18 cellular contexts compared by ENCODE assay signal in genomic region chr1:63632110-63632509, GRCh38. TPM values are rescaled to one million over a fixed set of nuclear protein-coding genes. Genes with fewer than 3 reads are reported as not detected.
DNase-seq lines count a peak whose midpoint lies in the region; ATAC-seq lines count a peak whose summit lies in the region.
"Had no signal": no experiment of that assay in that cellular context is flagged by ENCODE, and none has a peak within 500 bp of the region (broad histone marks: within the 10 kb centered on the region; RNA-seq: fewer than 3 reads in every experiment).

No MANE protein-coding gene starts in this region.

- intact Hi-C loops in right cardiac atrium (cut with DNase I), result no loop called here

- peak overlapping the region; percentile 8 for H3K9ac ChIP-seq in adipocyte (ENCODE audit: low read length)

- H3K9me3 ChIP-seq in adipocyte (ENCODE audit: control insufficient read depth, low read length) (no peaks in the 10 kb centered on the region), right cardiac atrium (ENCODE audit: control insufficient read depth, low read length) (no peaks in the 10 kb centered on the region)
- H3K9me3 ChIP-seq: BE2C, Peyer's patch, SJSA1 had no signal

- H3K36me3 Mint-ChIP-seq in activated T-cell treated with anti-CD3 and anti-CD28 coated beads, Interleukin-2, amount 50 U/mL, for 72 hours (ENCODE audit: insufficient read depth in 2 of 2), result peaks cover 0 to 9% of the 10 kb centered on the region in 2 donors
- H3K36me3 Mint-ChIP-seq in activated T-cell treated with anti-CD3 and anti-CD28 coated beads, Interleukin-2, amount 50 U/mL, for 24 hours (ENCODE audit: low read depth), result peaks cover 83% of the 10 kb centered on the region

- H3K4me1 ChIP-seq in adipocyte (ENCODE audit: control insufficient read depth, insufficient read depth, low read length) (peaks cover 49% of the 10 kb centered on the region), right cardiac atrium (ENCODE audit: control insufficient read depth, insufficient read depth, low read length) (no peaks in the 10 kb centered on the region)
- H3K4me1 ChIP-seq: BE2C, Peyer's patch had no signal

- peak; percentile 53 to 68 for ATAC-seq in activated T-cell treated with anti-CD3 and anti-CD28 coated beads, Interleukin-2, amount 50 U/mL, for 72 hours (replicated peaks in 1 of 2)
- ATAC-seq in stimulated activated naive CD8-positive, alpha-beta T cell treated with anti-CD3 and anti-CD28 coated beads, Interleukin-15, amount 100 ng/mL, for 72 hours, result peak; percentile 76
- no peak for ATAC-seq in right cardiac atrium

- WGBS in right cardiac atrium, result 82% methylated on average over 5 of the region's 5 CpGs

- peaks cover 11% of the 10 kb centered on the region for H3K4me1 Mint-ChIP-seq in activated T-cell treated with anti-CD3 and anti-CD28 coated beads, Interleukin-2, amount 50 U/mL, for 72 hours (ENCODE audit: low read depth)
- H3K4me1 Mint-ChIP-seq in activated T-cell treated with anti-CD3 and anti-CD28 coated beads, Interleukin-2, amount 50 U/mL, for 24 hours (ENCODE audit: low read depth), result peaks cover 4% of the 10 kb centered on the region
- H3K4me1 Mint-ChIP-seq in stimulated activated naive CD8-positive, alpha-beta T cell treated with anti-CD3 and anti-CD28 coated beads, Interleukin-15, amount 100 ng/mL, for 72 hours, result peaks cover 12% of the 10 kb centered on the region

- H3K4me3 ChIP-seq in adipocyte (ENCODE audit: low read length), result no peak overlapping the region
- H3K4me3 ChIP-seq in right cardiac atrium (ENCODE audit: low read length), result no peak overlapping the region
- H3K4me3 ChIP-seq: Peyer's patch, SJSA1 had no signal

- H3K4me3 Mint-ChIP-seq in activated T-cell treated with anti-CD3 and anti-CD28 coated beads, Interleukin-2, amount 50 U/mL, for 72 hours, result no peak overlapping the region
- H3K4me3 Mint-ChIP-seq in activated T-cell treated with anti-CD3 and anti-CD28 coated beads, Interleukin-2, amount 50 U/mL, for 24 hours, result no peak overlapping the region
- H3K4me3 Mint-ChIP-seq in stimulated activated naive CD8-positive, alpha-beta T cell treated with anti-CD3 and anti-CD28 coated beads, Interleukin-15, amount 100 ng/mL, for 72 hours, result no peak overlapping the region

- no peak overlapping the region for H3K27ac Mint-ChIP-seq in activated T-cell treated with anti-CD3 and anti-CD28 coated beads, Interleukin-2, amount 50 U/mL, for 72 hours
- H3K27ac Mint-ChIP-seq in activated T-cell treated with anti-CD3 and anti-CD28 coated beads, Interleukin-2, amount 50 U/mL, for 24 hours, result no peak overlapping the region
- peak overlapping the region in 1 of 2 donors; percentile 44 for H3K27ac Mint-ChIP-seq in stimulated activated naive CD8-positive, alpha-beta T cell treated with anti-CD3 and anti-CD28 coated beads, Interleukin-15, amount 100 ng/mL, for 72 hours

- H3K27ac ChIP-seq in right cardiac atrium (ENCODE audit: low read length), result no peak overlapping the region
- H3K27ac ChIP-seq: Peyer's patch, SJSA1 had no signal

- H3K36me3 ChIP-seq in adipocyte (ENCODE audit: control insufficient read depth, insufficient read depth, low read length, severe bottlenecking), result peaks cover 76% of the 10 kb centered on the region
- H3K36me3 ChIP-seq: BE2C had no signal

- no peak for DNase-seq in activated T-cell treated with anti-CD3 and anti-CD28 coated beads, Interleukin-2, amount 50 U/mL, for 72 hours
- no peak for DNase-seq in activated T-cell treated with anti-CD3 and anti-CD28 coated beads, Interleukin-2, amount 50 U/mL, for 24 hours
- no peak for DNase-seq in adipocyte (ENCODE audit: low read depth)
- DNase-seq in fibroblast of gingiva (ENCODE audit: low read depth), result peak; percentile 8
- DNase-seq in stimulated activated naive CD8-positive, alpha-beta T cell treated with anti-CD3 and anti-CD28 coated beads, Interleukin-15, amount 100 ng/mL, for 72 hours, result no peak
- DNase-seq in right cardiac atrium, result no peak
- DNase-seq in KBM-7, result no peak
- DNase-seq: BE2C, EL, GF-D8, Kasumi-1, MM.1S, NCI-H1694, NCI-H2081, NCI-H2171 treated with DMSO at 0.1 percent for 48 hours, NCI-H524 treated with DMSO at 0.1 percent for 48 hours, Peyer's patch had no signal

- in situ Hi-C loops in KBM-7 (cut with MboI; ENCODE audit: low pct_unique_long_range_greater_than_20kb, low sequenced_read_pairs), result no loop called here

- no peaks in the 10 kb centered on the region for H3K27me3 ChIP-seq in adipocyte (replicated peaks; ENCODE audit: control insufficient read depth, insufficient read depth, low read length)
- H3K27me3 ChIP-seq in right cardiac atrium (ENCODE audit: control insufficient read depth, insufficient read depth), result no peaks in the 10 kb centered on the region
- H3K27me3 ChIP-seq: BE2C, Peyer's patch, SJSA1 had no signal

- no peaks in the 10 kb centered on the region for H3K27me3 Mint-ChIP-seq in activated T-cell treated with anti-CD3 and anti-CD28 coated beads, Interleukin-2, amount 50 U/mL, for 72 hours (ENCODE audit: low read depth)
- H3K27me3 Mint-ChIP-seq in activated T-cell treated with anti-CD3 and anti-CD28 coated beads, Interleukin-2, amount 50 U/mL, for 24 hours, result no peaks in the 10 kb centered on the region
- H3K27me3 Mint-ChIP-seq in stimulated activated naive CD8-positive, alpha-beta T cell treated with anti-CD3 and anti-CD28 coated beads, Interleukin-15, amount 100 ng/mL, for 72 hours, result no peaks in the 10 kb centered on the region

- no peaks in the 10 kb centered on the region for H3K9me3 Mint-ChIP-seq in activated T-cell treated with anti-CD3 and anti-CD28 coated beads, Interleukin-2, amount 50 U/mL, for 72 hours
- no peaks in the 10 kb centered on the region for H3K9me3 Mint-ChIP-seq in activated T-cell treated with anti-CD3 and anti-CD28 coated beads, Interleukin-2, amount 50 U/mL, for 24 hours
- H3K9me3 Mint-ChIP-seq in stimulated activated naive CD8-positive, alpha-beta T cell treated with anti-CD3 and anti-CD28 coated beads, Interleukin-15, amount 100 ng/mL, for 72 hours, result no peaks in the 10 kb centered on the region

RNA-seq across cellular contexts. Expression of gene PGM1, which starts 38.9 kb away (rescaled TPM):
- 10 to 100 TPM; 34.1 to 36.1 TPM for total RNA-seq in activated T-cell treated with anti-CD3 and anti-CD28 coated beads, Interleukin-2, amount 50 U/mL, for 72 hours
- total RNA-seq in right cardiac atrium, result 100 to 1,000 TPM; 220 to 255 (median 232) TPM
- 96.2 TPM for polyA plus RNA-seq in right cardiac atrium

Comparison
In these comparisons a context has a peak if more than half of its experiments do, and no peak if none do; other contexts are left out.
1. ATAC-seq: peak in activated T-cell treated with anti-CD3 and anti-CD28 coated beads, Interleukin-2, amount 50 U/mL, for 72 hours (2 of 2) and stimulated activated naive CD8-positive, alpha-beta T cell treated with anti-CD3 and anti-CD28 coated beads, Interleukin-15, amount 100 ng/mL, for 72 hours (single experiment); none in right cardiac atrium (0 of 2).
2. RNA of gene PGM1, which starts 38.9 kb away (total RNA-seq): 220 to 255 TPM in right cardiac atrium; 34.1 to 36.1 TPM in activated T-cell treated with anti-CD3 and anti-CD28 coated beads, Interleukin-2, amount 50 U/mL, for 72 hours; every median in the first group is over 4 times any median in the second.